8 cellular contexts compared by ENCODE assay signal in the genomic region with DNA sequence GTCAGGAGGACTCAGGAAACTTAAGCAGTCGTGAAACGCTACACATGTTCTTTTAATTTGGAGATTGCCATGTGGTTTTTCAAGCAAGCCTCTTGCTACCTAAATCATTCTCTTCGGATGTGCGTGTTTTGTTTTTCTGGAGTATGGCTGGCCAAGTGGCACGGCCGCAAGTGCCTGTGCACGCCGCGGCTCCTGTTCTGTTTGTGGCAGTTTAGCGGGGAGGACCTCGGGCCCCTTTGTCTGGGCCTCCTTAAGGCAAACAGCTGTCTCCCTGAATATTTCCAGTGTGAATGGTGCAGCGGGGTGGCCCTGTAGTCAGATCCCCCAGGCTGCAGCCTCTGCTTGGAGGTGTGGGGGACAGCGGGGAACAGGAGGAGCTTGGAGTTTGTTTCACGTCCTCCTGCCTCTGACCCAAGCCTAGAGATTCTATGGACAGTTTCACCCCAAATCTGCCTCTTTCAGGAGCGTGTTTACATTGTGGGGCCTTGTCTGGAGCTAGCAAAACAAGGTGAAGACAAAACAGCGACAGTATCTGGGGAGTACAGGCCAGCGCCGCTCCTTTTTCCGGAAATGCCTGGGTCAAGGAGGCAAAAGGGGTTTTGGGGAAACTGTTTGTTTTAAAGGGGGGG. TPM values are rescaled to one million over a fixed set of nuclear protein-coding genes. Genes with fewer than 3 reads are reported as not detected.
A peak's percentile ranks its signal among the peaks of the same experiment; 100 is the strongest.
DNase-seq lines count a peak whose midpoint lies in the region; ATAC-seq and TF ChIP-seq lines count a peak whose summit lies in the region.

No MANE protein-coding gene starts in this region.

- H3K9me3 ChIP-seq in BE2C = no peaks in the 10 kb centered on the region
- H3K9me3 ChIP-seq in HUES48 (ENCODE audit: control insufficient read depth, insufficient read depth, low read length) = no peaks in the 10 kb centered on the region
- peaks cover 2% of the 10 kb centered on the region for H3K9me3 ChIP-seq in iPS-18c (ENCODE audit: control insufficient read depth, insufficient read depth, low read length)
- no peaks in the 10 kb centered on the region for H3K9me3 ChIP-seq in stomach smooth muscle (ENCODE audit: control insufficient read depth in 2 of 2, low read length in 2 of 2)

- DNase-seq in BE2C (no peak), SKM-1 treated with dmso at 0.1 percent for 144 hours (lab: John Stamatoyannopoulos, UW; ENCODE audit: unreplicated experiment) (no peak)
- DNase-seq in activated naive CD8-positive, alpha-beta T cell treated with anti-CD3 and anti-CD28 coated beads, Interleukin-2, amount 10 ng/mL, durations not matched to agents 7 days and 5 days = no peak
- no peak for DNase-seq in NK-92 treated with Interleukin-12 subunit alpha and Interleukin-12 subunit beta, amount 100 ng/mL, for 24 hours (lab: John Stamatoyannopoulos, UW)

- H3K4me3 ChIP-seq in BE2C (ENCODE audit: low read depth, low read length) (peak overlapping the region; percentile 82), HUES48 (ENCODE audit: low read depth, low read length) (peak overlapping the region; percentile 73), iPS-18c (ENCODE audit: insufficient read depth, low read depth, low read length) (peak overlapping the region; percentile 66), stomach smooth muscle (ENCODE audit: low read length in 2 of 2) (peak overlapping the region; percentile 65 to 84)

- H3K36me3 ChIP-seq in BE2C (peaks cover 5% of the 10 kb centered on the region; the same call in 1 of the 2 replicates), HUES48 (ENCODE audit: control insufficient read depth, insufficient read depth, low read length) (no peaks in the 10 kb centered on the region), stomach smooth muscle (ENCODE audit: control insufficient read depth in 2 of 2, insufficient read depth in 2 of 2, low read length in 2 of 2) (no peaks in the 10 kb centered on the region)

- ATAC-seq in activated naive CD8-positive, alpha-beta T cell treated with anti-CD3 and anti-CD28 coated beads, Interleukin-2, amount 10 ng/mL, durations not matched to agents 7 days and 5 days (ENCODE audit: low read depth) = no peak
- no peak for ATAC-seq in GM19452 (IDR thresholded peaks at IDR 0.05; ENCODE audit: unreplicated experiment)

- peaks cover 12% of the 10 kb centered on the region for H3K4me1 ChIP-seq in BE2C
- H3K4me1 ChIP-seq in HUES48 (ENCODE audit: control insufficient read depth, insufficient read depth, low read length) = peaks cover 29% of the 10 kb centered on the region
- H3K4me1 ChIP-seq in stomach smooth muscle (ENCODE audit: control insufficient read depth, insufficient read depth, low read length) = peaks cover 44% of the 10 kb centered on the region

- H3K4me3 Mint-ChIP-seq in activated naive CD8-positive, alpha-beta T cell treated with anti-CD3 and anti-CD28 coated beads, Interleukin-2, amount 10 ng/mL, durations not matched to agents 7 days and 5 days = peak overlapping the region; percentile 92

- peaks cover 40% of the 10 kb centered on the region for H3K4me1 Mint-ChIP-seq in activated naive CD8-positive, alpha-beta T cell treated with anti-CD3 and anti-CD28 coated beads, Interleukin-2, amount 10 ng/mL, durations not matched to agents 7 days and 5 days

- peaks cover 4% of the 10 kb centered on the region for H3K36me3 Mint-ChIP-seq in activated naive CD8-positive, alpha-beta T cell treated with anti-CD3 and anti-CD28 coated beads, Interleukin-2, amount 10 ng/mL, durations not matched to agents 7 days and 5 days

- H3K27ac ChIP-seq in HUES48 (ENCODE audit: low read depth, low read length) = peak overlapping the region; percentile 76
- peak overlapping the region; percentile 76 for H3K27ac ChIP-seq in stomach smooth muscle (ENCODE audit: low read length)

- peak overlapping the region; percentile 65 for H3K27ac Mint-ChIP-seq in activated naive CD8-positive, alpha-beta T cell treated with anti-CD3 and anti-CD28 coated beads, Interleukin-2, amount 10 ng/mL, durations not matched to agents 7 days and 5 days

- H3K27me3 ChIP-seq in BE2C (no peaks in the 10 kb centered on the region), HUES48 (ENCODE audit: control insufficient read depth, insufficient read depth, low read length) (peaks cover 5% of the 10 kb centered on the region; the same call in 1 of the 2 replicates), stomach smooth muscle (ENCODE audit: control insufficient read depth in 1 of 2, insufficient read depth in 2 of 2, low read length in 2 of 2) (no peaks in the 10 kb centered on the region)

- H3K9me3 Mint-ChIP-seq in activated naive CD8-positive, alpha-beta T cell treated with anti-CD3 and anti-CD28 coated beads, Interleukin-2, amount 10 ng/mL, durations not matched to agents 7 days and 5 days = no peaks in the 10 kb centered on the region

- POLR2A ChIA-PET in activated naive CD8-positive, alpha-beta T cell treated with anti-CD3 and anti-CD28 coated beads, Interleukin-2, amount 10 ng/mL, durations not matched to agents 7 days and 5 days (lab: Charles Lee) = interaction anchor here (1.1 to 1.2 kb wide), 3 partner anchors 10 to 18 kb away, joined by 3 to 5 read pairs (median 4); no protein-coding TSS in a partner anchor

- peaks cover 3% of the 10 kb centered on the region for H3K27me3 Mint-ChIP-seq in activated naive CD8-positive, alpha-beta T cell treated with anti-CD3 and anti-CD28 coated beads, Interleukin-2, amount 10 ng/mL, durations not matched to agents 7 days and 5 days

- TF ChIP-seq CTCF in BE2C (IDR thresholded peaks at IDR 0.05; ENCODE audit: low read depth, low read length) = no peak

- peak overlapping the region; percentile 52; the same call in 1 of the 2 replicates for H3K9ac ChIP-seq in HUES48 (ENCODE audit: low read depth, low read length)
- H3K9ac ChIP-seq in stomach smooth muscle (ENCODE audit: low read length in 2 of 2) = peak overlapping the region; percentile 71 to 79

RNA-seq across cellular contexts. Expression of a gene that starts 1.3 kb away (rescaled TPM):
- polyA plus RNA-seq in BE2C (2012; ENCODE audit: insufficient read depth, insufficient read length, low read depth) = 25.5 TPM
- total RNA-seq in activated naive CD8-positive, alpha-beta T cell treated with anti-CD3 and anti-CD28 coated beads, Interleukin-2, amount 10 ng/mL, durations not matched to agents 7 days and 5 days = 10 to 100 TPM; 22.3 to 23.3 TPM

RNA-seq across cellular contexts. Expression of a gene that starts 41.9 kb away (rescaled TPM):
- polyA plus RNA-seq in BE2C (2012; ENCODE audit: insufficient read depth, insufficient read length, low read depth) = 59.5 TPM
- total RNA-seq in activated naive CD8-positive, alpha-beta T cell treated with anti-CD3 and anti-CD28 coated beads, Interleukin-2, amount 10 ng/mL, durations not matched to agents 7 days and 5 days = 10 to 100 TPM; 23.1 to 23.5 TPM
